In the genomic region with DNA sequence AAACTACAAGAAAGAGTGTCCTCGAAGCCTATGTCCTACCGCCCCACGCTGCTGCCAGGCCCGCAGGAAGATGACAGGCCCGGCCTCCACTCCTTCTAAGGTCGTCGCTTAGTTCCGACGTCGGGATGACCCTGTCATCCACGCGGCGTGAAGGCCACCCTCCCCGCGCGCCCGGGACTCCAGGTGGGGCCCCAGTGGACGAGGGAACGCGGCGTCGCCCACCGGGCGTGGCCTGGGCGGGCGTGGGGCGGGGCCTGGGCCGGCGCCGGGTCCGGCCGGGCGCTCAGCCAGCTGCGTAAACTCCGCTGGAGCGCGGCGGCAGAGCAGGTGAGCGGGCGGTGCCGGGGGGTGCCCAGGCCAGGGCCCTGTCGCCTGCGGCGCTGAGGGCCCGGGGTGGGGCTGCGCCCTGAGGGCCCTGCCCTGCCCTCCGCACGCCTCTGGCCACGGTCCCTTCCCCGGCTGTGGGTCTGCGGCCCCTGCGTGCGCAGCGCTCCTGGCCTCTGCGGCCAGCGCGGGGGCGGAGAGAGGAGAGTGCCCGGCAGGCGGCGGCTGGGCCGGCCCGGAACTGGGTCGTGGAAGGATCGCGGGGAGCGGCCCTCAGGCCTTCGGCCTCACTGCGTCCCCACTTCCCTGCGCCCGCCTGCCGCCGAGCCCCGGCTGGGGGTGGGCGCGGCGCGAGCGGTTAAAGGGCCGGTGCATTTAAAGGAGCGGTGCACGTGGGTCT, we compare ENCODE assay signal across 9 cellular contexts. TPM values are rescaled to one million over a fixed set of nuclear protein-coding genes. Genes with fewer than 3 reads are reported as not detected.
DNase-seq lines count a peak whose midpoint lies in the region; ATAC-seq, FAIRE-seq and TF ChIP-seq lines count a peak whose summit lies in the region.
"Had no signal": no experiment of that assay in that cellular context is flagged by ENCODE, and none has a peak within 500 bp of the region (broad histone marks: within the 10 kb centered on the region; RNA-seq: fewer than 3 reads in every experiment).

Gene PSEN2 (plus strand): TSS at position 294 of the 724 bp plus-strand sequence. CDS start 11,292 bp downstream, outside the sequence.

- no peak for TF ChIP-seq CTCF in GM20000 (IDR thresholded peaks at IDR 0.05; ENCODE audit: extremely low read depth, missing control alignments)
- TF ChIP-seq CTCF in HL-60 (IDR thresholded peaks at IDR 0.05; ENCODE audit: insufficient read depth, low read length), result no peak
- TF ChIP-seq CTCF in thoracic aorta (IDR thresholded peaks at IDR 0.05), result peak; percentile 31

- peak; percentile 95 for DNase-seq in D341Med (ENCODE audit: low spot score)
- peak; percentile 91 for DNase-seq in GM20000 (ENCODE audit: low spot score)
- DNase-seq in HL-60 (ENCODE audit: low read depth in 1 of 2, low spot score in 1 of 2), result peak in 1 of 2 experiments; percentile 21
- DNase-seq in RPMI7951 (ENCODE audit: low read depth), result peak; percentile 69
- peak; percentile 45 for DNase-seq in activated gamma-delta T cell treated with anti-CD3 and anti-CD28 coated beads, Interleukin-2, amount 50 U/mL, for 16 hours (ENCODE audit: low read depth)
- DNase-seq in frontal cortex (ENCODE audit: low spot score in 2 of 2), result peak; percentile 70 to 73
- DNase-seq in thoracic aorta (ENCODE audit: low spot score), result peak; percentile 20

- H3K27ac ChIP-seq in HL-60 (replicated peaks) (no peak within 1 kb of the TSS), thoracic aorta (peak within 1 kb of the TSS; percentile 59 to 75)

- H3K27me3 ChIP-seq in HL-60 (ENCODE audit: insufficient read depth, poor library complexity, severe bottlenecking), result peaks cover 32% of the 10 kb centered on the region
- H3K27me3 ChIP-seq in neuron (ENCODE audit: insufficient read depth, low read length), result no peaks in the 10 kb centered on the region
- H3K27me3 ChIP-seq in thoracic aorta (replicated peaks; ENCODE audit: insufficient read depth), result no peaks in the 10 kb centered on the region

- H3K4me1 ChIP-seq in neuron (ENCODE audit: insufficient read depth, low read length) (peaks cover 8% of the 10 kb centered on the region), thoracic aorta (ENCODE audit: control insufficient read depth in 1 of 2, low read depth in 2 of 2) (peaks cover 7 to 17% of the 10 kb centered on the region in 2 donors)

- no peaks in the 10 kb centered on the region for H3K36me3 ChIP-seq in neuron (ENCODE audit: insufficient read depth, low read length)
- no peaks in the 10 kb centered on the region for H3K36me3 ChIP-seq in thoracic aorta

- H3K4me3 ChIP-seq in HL-60 (replicated peaks; ENCODE audit: insufficient read depth, low read length) (peak within 1 kb of the TSS; percentile 47), neuron (ENCODE audit: low read length) (peak within 1 kb of the TSS; percentile 62), thoracic aorta (peak within 1 kb of the TSS; percentile 92)

- H3K9me3 ChIP-seq in neuron (ENCODE audit: low read length), result no peaks in the 10 kb centered on the region
- H3K9me3 ChIP-seq in thoracic aorta, result no peaks in the 10 kb centered on the region

- no peak for FAIRE-seq in frontal cortex (lab: Jason Lieb, UNC)
- FAIRE-seq: islet of Langerhans had no signal

- peak; percentile 77 for ATAC-seq in thoracic aorta (ENCODE audit: insufficient number of reproducible peaks, low FRiP score, low read depth)

- peak within 1 kb of the TSS; percentile 97 for H2AFZ ChIP-seq in neuron (ENCODE audit: low read depth, low read length)

RNA-seq across cellular contexts. Expression of gene PSEN2, which starts in this region (rescaled TPM):
- 13.3 and 13.8 TPM in 2 replicates for total RNA-seq in RPMI7951 (2014; rRNA removed; shearing (Covaris generic))
- total RNA-seq in frontal cortex, result 33.4 TPM
- total RNA-seq in thoracic aorta, result 10 to 100 TPM; 22.2 to 52.1 TPM
